In the genomic region with DNA sequence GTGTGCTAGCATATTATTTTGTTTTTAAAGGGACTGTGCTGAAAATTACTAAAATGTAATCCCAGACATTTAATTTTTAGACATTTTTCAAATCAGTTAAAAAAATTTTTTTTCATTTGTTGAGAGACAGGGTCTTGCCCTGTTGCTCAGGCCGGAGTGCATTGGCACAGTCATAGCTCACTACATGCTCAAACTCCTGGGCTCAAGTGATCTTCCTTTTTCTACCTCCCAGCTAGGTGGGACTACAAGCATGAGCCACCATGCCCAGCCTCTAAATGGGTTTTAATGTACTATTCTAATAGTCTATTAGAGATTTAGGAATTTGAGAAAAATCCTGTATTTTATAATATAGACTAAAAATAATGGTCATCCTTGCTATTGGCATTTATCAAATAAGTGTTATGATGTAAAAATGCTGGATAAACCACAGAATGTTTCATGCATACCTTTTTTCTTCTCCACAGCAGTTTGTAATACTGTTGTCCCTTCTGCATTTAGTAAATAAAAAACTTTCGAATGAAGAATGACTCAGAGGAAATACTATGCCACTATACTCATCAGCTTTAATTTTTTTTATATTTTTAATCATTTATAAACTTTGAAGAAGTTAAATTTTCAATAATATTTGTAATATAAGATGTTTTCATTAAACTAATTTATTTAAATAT, we compare ENCODE assay signal across 1 cellular context.
TF ChIP-seq lines count a peak whose summit lies in the region.

No MANE protein-coding gene starts in this region.

TF ChIP-seq in GM23338, 12 proteins besides CTCF, POLR2A, EP300 and RAD21:
- TF ChIP-seq, protein P1, sequence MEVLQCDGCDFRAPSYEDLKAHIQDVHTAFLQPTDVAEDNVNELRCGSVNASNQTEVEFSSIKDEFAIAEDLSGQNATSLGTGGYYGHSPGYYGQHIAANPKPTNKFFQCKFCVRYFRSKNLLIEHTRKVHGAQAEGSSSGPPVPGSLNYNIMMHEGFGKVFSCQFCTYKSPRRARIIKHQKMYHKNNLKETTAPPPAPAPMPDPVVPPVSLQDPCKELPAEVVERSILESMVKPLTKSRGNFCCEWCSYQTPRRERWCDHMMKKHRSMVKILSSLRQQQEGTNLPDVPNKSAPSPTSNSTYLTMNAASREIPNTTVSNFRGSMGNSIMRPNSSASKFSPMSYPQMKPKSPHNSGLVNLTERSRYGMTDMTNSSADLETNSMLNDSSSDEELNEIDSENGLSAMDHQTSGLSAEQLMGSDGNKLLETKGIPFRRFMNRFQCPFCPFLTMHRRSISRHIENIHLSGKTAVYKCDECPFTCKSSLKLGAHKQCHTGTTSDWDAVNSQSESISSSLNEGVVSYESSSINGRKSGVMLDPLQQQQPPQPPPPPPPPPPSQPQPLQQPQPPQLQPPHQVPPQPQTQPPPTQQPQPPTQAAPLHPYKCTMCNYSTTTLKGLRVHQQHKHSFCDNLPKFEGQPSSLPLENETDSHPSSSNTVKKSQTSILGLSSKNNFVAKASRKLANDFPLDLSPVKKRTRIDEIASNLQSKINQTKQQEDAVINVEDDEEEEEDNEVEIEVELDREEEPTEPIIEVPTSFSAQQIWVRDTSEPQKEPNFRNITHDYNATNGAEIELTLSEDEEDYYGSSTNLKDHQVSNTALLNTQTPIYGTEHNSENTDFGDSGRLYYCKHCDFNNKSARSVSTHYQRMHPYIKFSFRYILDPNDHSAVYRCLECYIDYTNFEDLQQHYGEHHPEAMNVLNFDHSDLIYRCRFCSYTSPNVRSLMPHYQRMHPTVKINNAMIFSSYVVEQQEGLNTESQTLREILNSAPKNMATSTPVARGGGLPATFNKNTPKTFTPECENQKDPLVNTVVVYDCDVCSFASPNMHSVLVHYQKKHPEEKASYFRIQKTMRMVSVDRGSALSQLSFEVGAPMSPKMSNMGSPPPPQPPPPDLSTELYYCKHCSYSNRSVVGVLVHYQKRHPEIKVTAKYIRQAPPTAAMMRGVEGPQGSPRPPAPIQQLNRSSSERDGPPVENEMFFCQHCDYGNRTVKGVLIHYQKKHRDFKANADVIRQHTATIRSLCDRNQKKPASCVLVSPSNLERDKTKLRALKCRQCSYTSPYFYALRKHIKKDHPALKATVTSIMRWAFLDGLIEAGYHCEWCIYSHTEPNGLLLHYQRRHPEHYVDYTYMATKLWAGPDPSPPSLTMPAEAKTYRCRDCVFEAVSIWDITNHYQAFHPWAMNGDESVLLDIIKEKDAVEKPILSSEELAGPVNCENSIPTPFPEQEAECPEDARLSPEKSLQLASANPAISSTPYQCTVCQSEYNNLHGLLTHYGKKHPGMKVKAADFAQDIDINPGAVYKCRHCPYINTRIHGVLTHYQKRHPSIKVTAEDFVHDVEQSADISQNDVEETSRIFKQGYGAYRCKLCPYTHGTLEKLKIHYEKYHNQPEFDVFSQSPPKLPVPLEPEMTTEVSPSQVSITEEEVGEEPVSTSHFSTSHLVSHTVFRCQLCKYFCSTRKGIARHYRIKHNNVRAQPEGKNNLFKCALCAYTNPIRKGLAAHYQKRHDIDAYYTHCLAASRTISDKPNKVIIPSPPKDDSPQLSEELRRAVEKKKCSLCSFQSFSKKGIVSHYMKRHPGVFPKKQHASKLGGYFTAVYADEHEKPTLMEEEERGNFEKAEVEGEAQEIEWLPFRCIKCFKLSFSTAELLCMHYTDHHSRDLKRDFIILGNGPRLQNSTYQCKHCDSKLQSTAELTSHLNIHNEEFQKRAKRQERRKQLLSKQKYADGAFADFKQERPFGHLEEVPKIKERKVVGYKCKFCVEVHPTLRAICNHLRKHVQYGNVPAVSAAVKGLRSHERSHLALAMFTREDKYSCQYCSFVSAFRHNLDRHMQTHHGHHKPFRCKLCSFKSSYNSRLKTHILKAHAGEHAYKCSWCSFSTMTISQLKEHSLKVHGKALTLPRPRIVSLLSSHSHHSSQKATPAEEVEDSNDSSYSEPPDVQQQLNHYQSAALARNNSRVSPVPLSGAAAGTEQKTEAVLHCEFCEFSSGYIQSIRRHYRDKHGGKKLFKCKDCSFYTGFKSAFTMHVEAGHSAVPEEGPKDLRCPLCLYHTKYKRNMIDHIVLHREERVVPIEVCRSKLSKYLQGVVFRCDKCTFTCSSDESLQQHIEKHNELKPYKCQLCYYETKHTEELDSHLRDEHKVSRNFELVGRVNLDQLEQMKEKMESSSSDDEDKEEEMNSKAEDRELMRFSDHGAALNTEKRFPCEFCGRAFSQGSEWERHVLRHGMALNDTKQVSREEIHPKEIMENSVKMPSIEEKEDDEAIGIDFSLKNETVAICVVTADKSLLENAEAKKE (CRISPR knock-in tag; IDR thresholded peaks at IDR 0.05): no peak
- no peak for TF ChIP-seq POLR2AphosphoS5 (IDR thresholded peaks at IDR 0.05; ENCODE audit: low read depth)
- TF ChIP-seq ZNF331 (CRISPR knock-in tag; IDR thresholded peaks at IDR 0.05; ENCODE audit: low read depth): no peak
- TF ChIP-seq CREB1 (CRISPR knock-in tag; IDR thresholded peaks at IDR 0.05; ENCODE audit: low read depth): no peak
- no peak for TF ChIP-seq EZH2 (IDR thresholded peaks at IDR 0.05; ENCODE audit: low read depth, unreplicated experiment)
- TF ChIP-seq, protein P2, sequence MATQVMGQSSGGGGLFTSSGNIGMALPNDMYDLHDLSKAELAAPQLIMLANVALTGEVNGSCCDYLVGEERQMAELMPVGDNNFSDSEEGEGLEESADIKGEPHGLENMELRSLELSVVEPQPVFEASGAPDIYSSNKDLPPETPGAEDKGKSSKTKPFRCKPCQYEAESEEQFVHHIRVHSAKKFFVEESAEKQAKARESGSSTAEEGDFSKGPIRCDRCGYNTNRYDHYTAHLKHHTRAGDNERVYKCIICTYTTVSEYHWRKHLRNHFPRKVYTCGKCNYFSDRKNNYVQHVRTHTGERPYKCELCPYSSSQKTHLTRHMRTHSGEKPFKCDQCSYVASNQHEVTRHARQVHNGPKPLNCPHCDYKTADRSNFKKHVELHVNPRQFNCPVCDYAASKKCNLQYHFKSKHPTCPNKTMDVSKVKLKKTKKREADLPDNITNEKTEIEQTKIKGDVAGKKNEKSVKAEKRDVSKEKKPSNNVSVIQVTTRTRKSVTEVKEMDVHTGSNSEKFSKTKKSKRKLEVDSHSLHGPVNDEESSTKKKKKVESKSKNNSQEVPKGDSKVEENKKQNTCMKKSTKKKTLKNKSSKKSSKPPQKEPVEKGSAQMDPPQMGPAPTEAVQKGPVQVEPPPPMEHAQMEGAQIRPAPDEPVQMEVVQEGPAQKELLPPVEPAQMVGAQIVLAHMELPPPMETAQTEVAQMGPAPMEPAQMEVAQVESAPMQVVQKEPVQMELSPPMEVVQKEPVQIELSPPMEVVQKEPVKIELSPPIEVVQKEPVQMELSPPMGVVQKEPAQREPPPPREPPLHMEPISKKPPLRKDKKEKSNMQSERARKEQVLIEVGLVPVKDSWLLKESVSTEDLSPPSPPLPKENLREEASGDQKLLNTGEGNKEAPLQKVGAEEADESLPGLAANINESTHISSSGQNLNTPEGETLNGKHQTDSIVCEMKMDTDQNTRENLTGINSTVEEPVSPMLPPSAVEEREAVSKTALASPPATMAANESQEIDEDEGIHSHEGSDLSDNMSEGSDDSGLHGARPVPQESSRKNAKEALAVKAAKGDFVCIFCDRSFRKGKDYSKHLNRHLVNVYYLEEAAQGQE (IDR thresholded peaks at IDR 0.05; ENCODE audit: unreplicated experiment): no peak
- TF ChIP-seq, protein P3, sequence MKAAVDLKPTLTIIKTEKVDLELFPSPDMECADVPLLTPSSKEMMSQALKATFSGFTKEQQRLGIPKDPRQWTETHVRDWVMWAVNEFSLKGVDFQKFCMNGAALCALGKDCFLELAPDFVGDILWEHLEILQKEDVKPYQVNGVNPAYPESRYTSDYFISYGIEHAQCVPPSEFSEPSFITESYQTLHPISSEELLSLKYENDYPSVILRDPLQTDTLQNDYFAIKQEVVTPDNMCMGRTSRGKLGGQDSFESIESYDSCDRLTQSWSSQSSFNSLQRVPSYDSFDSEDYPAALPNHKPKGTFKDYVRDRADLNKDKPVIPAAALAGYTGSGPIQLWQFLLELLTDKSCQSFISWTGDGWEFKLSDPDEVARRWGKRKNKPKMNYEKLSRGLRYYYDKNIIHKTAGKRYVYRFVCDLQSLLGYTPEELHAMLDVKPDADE (IDR thresholded peaks at IDR 0.05): no peak
- TF ChIP-seq NANOG (IDR thresholded peaks at IDR 0.05; ENCODE audit: borderline replicate concordance): no peak
